Comparison of ENCODE assay signal across 16 cellular contexts in the genomic region with DNA sequence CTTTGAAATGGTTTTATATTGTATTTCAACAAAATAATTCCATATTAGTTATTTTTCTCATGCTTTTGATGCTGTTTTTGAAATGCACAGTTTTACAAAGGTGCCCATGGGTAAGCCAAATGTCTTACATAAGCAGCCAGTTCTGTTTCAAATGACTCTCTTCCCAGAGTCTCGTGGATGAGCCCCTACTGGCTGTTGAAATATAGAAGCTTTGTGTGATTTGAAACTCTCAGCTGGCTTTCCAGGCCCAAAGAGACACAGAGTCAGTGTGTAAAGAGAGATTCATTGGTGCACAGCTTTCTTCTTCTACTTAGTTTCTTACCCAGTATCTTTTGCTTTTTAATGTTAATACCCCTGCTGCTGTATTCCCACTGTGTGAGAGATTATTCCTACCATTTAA.
A peak's percentile ranks its signal among the peaks of the same experiment; 100 is the strongest.
DNase-seq lines count a peak whose midpoint lies in the region; ATAC-seq and TF ChIP-seq lines count a peak whose summit lies in the region.
"Had no signal": no experiment of that assay in that cellular context is flagged by ENCODE, and none has a peak within 500 bp of the region (broad histone marks: within the 10 kb centered on the region; RNA-seq: fewer than 3 reads in every experiment).

No MANE protein-coding gene starts in this region.

- H3K27ac ChIP-seq in GM23338 (ENCODE audit: low read depth) (no peak overlapping the region), mesendoderm (ENCODE audit: low read depth, low read length) (no peak overlapping the region)
- H3K27ac ChIP-seq: C4-2B had no signal

- H3K36me3 Mint-ChIP-seq in GM23338 (ENCODE audit: low read depth): peaks cover 23% of the 10 kb centered on the region
- H3K36me3 Mint-ChIP-seq: IgD-negative memory B cell had no signal

- H3K23ac ChIP-seq in mesendoderm (ENCODE audit: low read length): no peak overlapping the region

- peaks cover 14% of the 10 kb centered on the region for H3K36me3 ChIP-seq in GM23338 (ENCODE audit: insufficient read depth)
- no peaks in the 10 kb centered on the region for H3K36me3 ChIP-seq in mesendoderm (ENCODE audit: control insufficient read depth, insufficient read depth, low read length)

- no peak overlapping the region for H3K18ac ChIP-seq in mesendoderm (ENCODE audit: low read length)

- H2BK15ac ChIP-seq in mesendoderm (replicated peaks; ENCODE audit: low read depth): no peak overlapping the region

- no peak for TF ChIP-seq CTCF in GM23338 (conservative IDR thresholded peaks at IDR 0.05; ENCODE audit: low read depth in 2 of 2)

- no peaks in the 10 kb centered on the region for H3F3A ChIP-seq in GM23338 (replicated peaks; ENCODE audit: low read depth)

- no peak overlapping the region for H2BK5ac ChIP-seq in mesendoderm (ENCODE audit: low read length)

- no CpG with 5 or more reads among the region's 1 CpG for WGBS in mesendoderm (ENCODE audit: extremely low coverage, insufficient coverage, low lambda C conversion rate)

- no peaks in the 10 kb centered on the region for H3K79me1 ChIP-seq in mesendoderm (ENCODE audit: low read length)

- no peak overlapping the region for H3K56ac ChIP-seq in mesendoderm (ENCODE audit: low read length)

- H3K4me2 ChIP-seq in GM23338: no peak overlapping the region
- no peak overlapping the region for H3K4me2 ChIP-seq in mesendoderm (ENCODE audit: low read length)

- H3K4me3 Mint-ChIP-seq in GM23338: no peak overlapping the region
- H3K4me3 Mint-ChIP-seq: CD4-positive, alpha-beta T cell; H9; IgD-negative memory B cell had no signal

- H3K4me1 ChIP-seq in GM23338 (ENCODE audit: insufficient read depth): peaks cover 28% of the 10 kb centered on the region
- H3K4me1 ChIP-seq in mesendoderm (ENCODE audit: control insufficient read depth, low read depth, low read length): no peaks in the 10 kb centered on the region
- H3K4me1 ChIP-seq: Caco-2 had no signal

- DNase-seq in GM23338 (ENCODE audit: low spot score): peak; percentile 27
- peak; percentile 69 for DNase-seq in NCI-H69 (lab: John Stamatoyannopoulos, UW)
- DNase-seq in medulla oblongata (ENCODE audit: extremely low spot score): peak; percentile 77
- DNase-seq in superior temporal gyrus (ENCODE audit: extremely low spot score): peak; percentile 37
- no peak for DNase-seq in mesendoderm
- DNase-seq: ACHN; Caco-2; CD4-positive, alpha-beta T cell; GDM1; GOT3; H9 had no signal

- ATAC-seq in GM23338 (peak; percentile 39; the same call in 2 of the 3 replicates), HG03521 (IDR thresholded peaks at IDR 0.05; ENCODE audit: unreplicated experiment) (no peak), GM18870 (IDR thresholded peaks at IDR 0.05; ENCODE audit: unreplicated experiment) (no peak)
- ATAC-seq: HepG2 had no signal

- no peaks in the 10 kb centered on the region for H3K9me2 ChIP-seq in GM23338 (ENCODE audit: insufficient read depth)

- peaks cover 5% of the 10 kb centered on the region for H3K27me3 Mint-ChIP-seq in GM23338 (ENCODE audit: insufficient read depth, low read depth, poor library complexity)
- H3K27me3 Mint-ChIP-seq: CD4-positive, alpha-beta T cell; IgD-negative memory B cell had no signal

- H4K8ac ChIP-seq in mesendoderm (ENCODE audit: low read depth, low read length): no peak overlapping the region

- H3K4me1 Mint-ChIP-seq in GM23338: peaks cover 32% of the 10 kb centered on the region
- H3K4me1 Mint-ChIP-seq: IgD-negative memory B cell had no signal

- H3K9ac ChIP-seq in mesendoderm (ENCODE audit: low read length): no peak overlapping the region

- H4K5ac ChIP-seq in mesendoderm (ENCODE audit: low read length): no peak overlapping the region

- H2AK5ac ChIP-seq in mesendoderm (ENCODE audit: low read length): no peak overlapping the region

- peaks cover 24% of the 10 kb centered on the region for H3K9me3 Mint-ChIP-seq in GM23338

- no peak overlapping the region for H3K4ac ChIP-seq in mesendoderm (ENCODE audit: low read depth, low read length)

- no peaks in the 10 kb centered on the region for H3K27me3 ChIP-seq in GM23338 (ENCODE audit: insufficient read depth)
- H3K27me3 ChIP-seq in mesendoderm (ENCODE audit: insufficient read depth, low read length, poor library complexity): no peaks in the 10 kb centered on the region

- no peak overlapping the region for H2AFZ ChIP-seq in GM23338

- H3K79me2 ChIP-seq in GM23338 (replicated peaks; ENCODE audit: insufficient read depth) (no peaks in the 10 kb centered on the region), mesendoderm (ENCODE audit: control insufficient read depth, insufficient read depth, low read length) (no peaks in the 10 kb centered on the region)

- no peak overlapping the region for H3K27ac Mint-ChIP-seq in GM23338
- H3K27ac Mint-ChIP-seq: CD4-positive, alpha-beta T cell; IgD-negative memory B cell had no signal

- H3K4me3 ChIP-seq in GM23338: no peak overlapping the region
- no peak overlapping the region for H3K4me3 ChIP-seq in mesendoderm (ENCODE audit: low read length)

- H2BK120ac ChIP-seq in mesendoderm (ENCODE audit: low read depth, low read length): no peak overlapping the region

- H4K20me1 ChIP-seq in GM23338 (replicated peaks; ENCODE audit: insufficient read depth): no peaks in the 10 kb centered on the region

TF ChIP-seq in GM23338, 12 proteins besides CTCF, POLR2A, EP300 and RAD21 (continues in another document):
- no peak for TF ChIP-seq CREB1 (CRISPR knock-in tag; IDR thresholded peaks at IDR 0.05; ENCODE audit: low read depth)
- TF ChIP-seq, protein P1, sequence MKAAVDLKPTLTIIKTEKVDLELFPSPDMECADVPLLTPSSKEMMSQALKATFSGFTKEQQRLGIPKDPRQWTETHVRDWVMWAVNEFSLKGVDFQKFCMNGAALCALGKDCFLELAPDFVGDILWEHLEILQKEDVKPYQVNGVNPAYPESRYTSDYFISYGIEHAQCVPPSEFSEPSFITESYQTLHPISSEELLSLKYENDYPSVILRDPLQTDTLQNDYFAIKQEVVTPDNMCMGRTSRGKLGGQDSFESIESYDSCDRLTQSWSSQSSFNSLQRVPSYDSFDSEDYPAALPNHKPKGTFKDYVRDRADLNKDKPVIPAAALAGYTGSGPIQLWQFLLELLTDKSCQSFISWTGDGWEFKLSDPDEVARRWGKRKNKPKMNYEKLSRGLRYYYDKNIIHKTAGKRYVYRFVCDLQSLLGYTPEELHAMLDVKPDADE (IDR thresholded peaks at IDR 0.05): no peak
- no peak for TF ChIP-seq POLR2AphosphoS5 (IDR thresholded peaks at IDR 0.05; ENCODE audit: low read depth)
- TF ChIP-seq JUNB (IDR thresholded peaks at IDR 0.05; ENCODE audit: unreplicated experiment): no peak
- TF ChIP-seq EZH2phosphoT487 (IDR thresholded peaks at IDR 0.05; ENCODE audit: unreplicated experiment): no peak
- TF ChIP-seq EZH2 (IDR thresholded peaks at IDR 0.05; ENCODE audit: low read depth, unreplicated experiment): no peak
- no peak for TF ChIP-seq STAT1 (IDR thresholded peaks at IDR 0.05; ENCODE audit: unreplicated experiment)
- TF ChIP-seq, protein P2, sequence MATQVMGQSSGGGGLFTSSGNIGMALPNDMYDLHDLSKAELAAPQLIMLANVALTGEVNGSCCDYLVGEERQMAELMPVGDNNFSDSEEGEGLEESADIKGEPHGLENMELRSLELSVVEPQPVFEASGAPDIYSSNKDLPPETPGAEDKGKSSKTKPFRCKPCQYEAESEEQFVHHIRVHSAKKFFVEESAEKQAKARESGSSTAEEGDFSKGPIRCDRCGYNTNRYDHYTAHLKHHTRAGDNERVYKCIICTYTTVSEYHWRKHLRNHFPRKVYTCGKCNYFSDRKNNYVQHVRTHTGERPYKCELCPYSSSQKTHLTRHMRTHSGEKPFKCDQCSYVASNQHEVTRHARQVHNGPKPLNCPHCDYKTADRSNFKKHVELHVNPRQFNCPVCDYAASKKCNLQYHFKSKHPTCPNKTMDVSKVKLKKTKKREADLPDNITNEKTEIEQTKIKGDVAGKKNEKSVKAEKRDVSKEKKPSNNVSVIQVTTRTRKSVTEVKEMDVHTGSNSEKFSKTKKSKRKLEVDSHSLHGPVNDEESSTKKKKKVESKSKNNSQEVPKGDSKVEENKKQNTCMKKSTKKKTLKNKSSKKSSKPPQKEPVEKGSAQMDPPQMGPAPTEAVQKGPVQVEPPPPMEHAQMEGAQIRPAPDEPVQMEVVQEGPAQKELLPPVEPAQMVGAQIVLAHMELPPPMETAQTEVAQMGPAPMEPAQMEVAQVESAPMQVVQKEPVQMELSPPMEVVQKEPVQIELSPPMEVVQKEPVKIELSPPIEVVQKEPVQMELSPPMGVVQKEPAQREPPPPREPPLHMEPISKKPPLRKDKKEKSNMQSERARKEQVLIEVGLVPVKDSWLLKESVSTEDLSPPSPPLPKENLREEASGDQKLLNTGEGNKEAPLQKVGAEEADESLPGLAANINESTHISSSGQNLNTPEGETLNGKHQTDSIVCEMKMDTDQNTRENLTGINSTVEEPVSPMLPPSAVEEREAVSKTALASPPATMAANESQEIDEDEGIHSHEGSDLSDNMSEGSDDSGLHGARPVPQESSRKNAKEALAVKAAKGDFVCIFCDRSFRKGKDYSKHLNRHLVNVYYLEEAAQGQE (IDR thresholded peaks at IDR 0.05; ENCODE audit: unreplicated experiment): no peak
- TF ChIP-seq ZNF114 (CRISPR knock-in tag; IDR thresholded peaks at IDR 0.05): no peak
- TF ChIP-seq ZNF331 (CRISPR knock-in tag; IDR thresholded peaks at IDR 0.05; ENCODE audit: low read depth): no peak
